1 cellular context compared by ENCODE assay signal in genomic region chr20:56625837-56626236, GRCh38.
TF ChIP-seq lines count a peak whose summit lies in the region.

No MANE protein-coding gene starts in this region.

TF ChIP-seq in WTC11, 78 proteins besides CTCF, POLR2A, EP300 and RAD21 (continued from another document):
- no peak for TF ChIP-seq E2F1 (CRISPR knock-in tag; IDR thresholded peaks at IDR 0.05)
- TF ChIP-seq USF1 (CRISPR knock-in tag; IDR thresholded peaks at IDR 0.05): no peak
- no peak for TF ChIP-seq SMAD3 (CRISPR knock-in tag; IDR thresholded peaks at IDR 0.05; ENCODE audit: borderline replicate concordance)
- TF ChIP-seq OVOL2 (CRISPR knock-in tag; IDR thresholded peaks at IDR 0.05; ENCODE audit: borderline replicate concordance): no peak
- TF ChIP-seq, protein P1, sequence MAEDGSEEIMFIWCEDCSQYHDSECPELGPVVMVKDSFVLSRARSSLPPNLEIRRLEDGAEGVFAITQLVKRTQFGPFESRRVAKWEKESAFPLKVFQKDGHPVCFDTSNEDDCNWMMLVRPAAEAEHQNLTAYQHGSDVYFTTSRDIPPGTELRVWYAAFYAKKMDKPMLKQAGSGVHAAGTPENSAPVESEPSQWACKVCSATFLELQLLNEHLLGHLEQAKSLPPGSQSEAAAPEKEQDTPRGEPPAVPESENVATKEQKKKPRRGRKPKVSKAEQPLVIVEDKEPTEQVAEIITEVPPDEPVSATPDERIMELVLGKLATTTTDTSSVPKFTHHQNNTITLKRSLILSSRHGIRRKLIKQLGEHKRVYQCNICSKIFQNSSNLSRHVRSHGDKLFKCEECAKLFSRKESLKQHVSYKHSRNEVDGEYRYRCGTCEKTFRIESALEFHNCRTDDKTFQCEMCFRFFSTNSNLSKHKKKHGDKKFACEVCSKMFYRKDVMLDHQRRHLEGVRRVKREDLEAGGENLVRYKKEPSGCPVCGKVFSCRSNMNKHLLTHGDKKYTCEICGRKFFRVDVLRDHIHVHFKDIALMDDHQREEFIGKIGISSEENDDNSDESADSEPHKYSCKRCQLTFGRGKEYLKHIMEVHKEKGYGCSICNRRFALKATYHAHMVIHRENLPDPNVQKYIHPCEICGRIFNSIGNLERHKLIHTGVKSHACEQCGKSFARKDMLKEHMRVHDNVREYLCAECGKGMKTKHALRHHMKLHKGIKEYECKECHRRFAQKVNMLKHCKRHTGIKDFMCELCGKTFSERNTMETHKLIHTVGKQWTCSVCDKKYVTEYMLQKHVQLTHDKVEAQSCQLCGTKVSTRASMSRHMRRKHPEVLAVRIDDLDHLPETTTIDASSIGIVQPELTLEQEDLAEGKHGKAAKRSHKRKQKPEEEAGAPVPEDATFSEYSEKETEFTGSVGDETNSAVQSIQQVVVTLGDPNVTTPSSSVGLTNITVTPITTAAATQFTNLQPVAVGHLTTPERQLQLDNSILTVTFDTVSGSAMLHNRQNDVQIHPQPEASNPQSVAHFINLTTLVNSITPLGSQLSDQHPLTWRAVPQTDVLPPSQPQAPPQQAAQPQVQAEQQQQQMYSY (CRISPR knock-in tag; IDR thresholded peaks at IDR 0.05): no peak
- no peak for TF ChIP-seq HMGA2 (CRISPR knock-in tag; IDR thresholded peaks at IDR 0.05)
- no peak for TF ChIP-seq PRRX2 (CRISPR knock-in tag; IDR thresholded peaks at IDR 0.05)
- TF ChIP-seq GABPB1 (CRISPR knock-in tag; IDR thresholded peaks at IDR 0.05): no peak
- no peak for TF ChIP-seq FOXK1 (CRISPR knock-in tag; IDR thresholded peaks at IDR 0.05)
- TF ChIP-seq, protein P2, sequence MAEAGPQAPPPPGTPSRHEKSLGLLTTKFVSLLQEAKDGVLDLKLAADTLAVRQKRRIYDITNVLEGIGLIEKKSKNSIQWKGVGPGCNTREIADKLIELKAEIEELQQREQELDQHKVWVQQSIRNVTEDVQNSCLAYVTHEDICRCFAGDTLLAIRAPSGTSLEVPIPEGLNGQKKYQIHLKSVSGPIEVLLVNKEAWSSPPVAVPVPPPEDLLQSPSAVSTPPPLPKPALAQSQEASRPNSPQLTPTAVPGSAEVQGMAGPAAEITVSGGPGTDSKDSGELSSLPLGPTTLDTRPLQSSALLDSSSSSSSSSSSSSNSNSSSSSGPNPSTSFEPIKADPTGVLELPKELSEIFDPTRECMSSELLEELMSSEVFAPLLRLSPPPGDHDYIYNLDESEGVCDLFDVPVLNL (CRISPR knock-in tag; IDR thresholded peaks at IDR 0.05; ENCODE audit: borderline replicate concordance, low read depth): no peak
TF ChIP-seq in WTC11: peak in this region for 0.
